34 cellular contexts compared by ENCODE assay signal in genomic region chr6:155648301-155648700, GRCh38.
"Had no signal": no experiment of that assay in that cellular context is flagged by ENCODE, and none has a peak within 500 bp of the region (broad histone marks: within the 10 kb centered on the region; RNA-seq: fewer than 3 reads in every experiment).

No MANE protein-coding gene starts in this region.

- H3K27me3 Mint-ChIP-seq: activated CD4-positive, alpha-beta T cell treated with anti-CD3 and anti-CD28 coated beads for 36 hours; activated CD4-positive, alpha-beta T cell treated with anti-CD3 and anti-CD28 coated beads, Interleukin-2, amount 10 ng/mL, durations not matched to agents 24 days and 14 days; activated CD8-positive, alpha-beta memory T cell treated with anti-CD3 and anti-CD28 coated beads, Interleukin-2, amount 10 ng/mL, durations not matched to agents 7 days and 5 days; activated naive CD8-positive, alpha-beta T cell treated with anti-CD3 and anti-CD28 coated beads, Interleukin-2, amount 10 ng/mL, durations not matched to agents 7 days and 5 days; brain had no signal

- ATAC-seq: activated CD4-positive, alpha-beta T cell treated with anti-CD3 and anti-CD28 coated beads for 36 hours; activated CD8-positive, alpha-beta memory T cell treated with anti-CD3 and anti-CD28 coated beads, Interleukin-2, amount 10 ng/mL, durations not matched to agents 7 days and 5 days; activated CD8-positive, alpha-beta T cell treated with anti-CD3 and anti-CD28 coated beads, Interleukin-2, amount 10 ng/mL, durations not matched to agents 7 days and 5 days; gastroesophageal sphincter; T-helper 17 cell had no signal

- FAIRE-seq: endometrium, endothelial cell of umbilical vein had no signal

- H3K27me3 ChIP-seq: ascending aorta, breast epithelium, cardiac muscle cell, colonic mucosa, esophagus squamous epithelium, gastroesophageal sphincter, heart right ventricle had no signal

- H3K4me3 ChIP-seq: ascending aorta, breast epithelium, cardiac muscle cell, colonic mucosa, esophagus squamous epithelium, gastroesophageal sphincter, heart right ventricle had no signal

- H3K36me3 ChIP-seq: ascending aorta, breast epithelium, cardiac muscle cell, colonic mucosa, esophagus squamous epithelium, gastroesophageal sphincter, heart right ventricle had no signal

- H3K4me3 Mint-ChIP-seq: activated CD4-positive, alpha-beta memory T cell treated with anti-CD3 and anti-CD28 coated beads for 36 hours; activated CD4-positive, alpha-beta T cell treated with anti-CD3 and anti-CD28 coated beads for 36 hours; activated CD4-positive, alpha-beta T cell treated with anti-CD3 and anti-CD28 coated beads, Interleukin-2, amount 10 ng/mL, durations not matched to agents 24 days and 14 days; activated CD8-positive, alpha-beta memory T cell treated with anti-CD3 and anti-CD28 coated beads, Interleukin-2, amount 10 ng/mL, durations not matched to agents 7 days and 5 days; activated CD8-positive, alpha-beta T cell treated with anti-CD3 and anti-CD28 coated beads, Interleukin-2, amount 10 ng/mL, durations not matched to agents 7 days and 5 days; activated naive CD4-positive, alpha-beta T cell treated with anti-CD3 and anti-CD28 coated beads for 36 hours; activated naive CD4-positive, alpha-beta T cell treated with anti-CD3 and anti-CD28 coated beads, Interleukin-2, amount 50 U/mL, for 24 hours; activated naive CD8-positive, alpha-beta T cell treated with anti-CD3 and anti-CD28 coated beads, Interleukin-2, amount 10 ng/mL, durations not matched to agents 7 days and 5 days; activated T-helper 1 cell treated with anti-CD3 and anti-CD28 coated beads, Interleukin-12 subunit alpha, Interleukin-12 subunit beta, Interleukin-2, Interleukin-4 antibody, amounts not matched to agents 30 ng/mL and 10 ng/mL and 1 ng/mL, durations not matched to agents 14 hours and 24 hours and 36 hours; brain; T-helper 17 cell; T-helper 2 cell treated with Interferon-gamma antibody and Interleukin-4, amounts not matched to agents 5 μg/mL and 100 μg/mL, for 36 hours had no signal

- DNase-seq: activated CD4-positive, alpha-beta memory T cell treated with anti-CD3 and anti-CD28 coated beads for 36 hours; activated CD4-positive, alpha-beta T cell treated with anti-CD3 and anti-CD28 coated beads for 36 hours; activated CD4-positive, alpha-beta T cell treated with anti-CD3 and anti-CD28 coated beads, Interleukin-2, amount 10 ng/mL, durations not matched to agents 24 days and 14 days; activated CD4-positive, CD25-positive, alpha-beta regulatory T cell; activated CD4-positive, CD25-positive, alpha-beta regulatory T cell treated with anti-CD3 and anti-CD28 coated beads, Interleukin-2, amount 50 U/mL, for 72 hours; activated CD8-positive, alpha-beta memory T cell treated with anti-CD3 and anti-CD28 coated beads, Interleukin-2, amount 10 ng/mL, durations not matched to agents 7 days and 5 days; activated CD8-positive, alpha-beta memory T cell treated with anti-CD3 and anti-CD28 coated beads, Interleukin-2, amount 50 U/mL, for 4 hours; activated CD8-positive, alpha-beta T cell treated with anti-CD3 and anti-CD28 coated beads, Interleukin-2, amount 10 ng/mL, durations not matched to agents 7 days and 5 days; activated effector memory CD4-positive, alpha-beta T cell treated with anti-CD3 and anti-CD28 coated beads, Interleukin-2, amount 50 U/mL, for 16 hours; activated naive CD4-positive, alpha-beta T cell treated with anti-CD3 and anti-CD28 coated beads for 36 hours; activated naive CD8-positive, alpha-beta T cell treated with anti-CD3 and anti-CD28 coated beads, Interleukin-2, amount 10 ng/mL, durations not matched to agents 7 days and 5 days; activated T-cell treated with anti-CD3 and anti-CD28 coated beads, Interleukin-2, amount 50 U/mL, for 1 hour; activated T-cell treated with anti-CD3 and anti-CD28 coated beads, Interleukin-2, amount 50 U/mL, for 48 hours; central memory CD4-positive, alpha-beta T cell; cerebellar nuclear complex; colonic mucosa; effector CD8-positive, alpha-beta T cell; esophagus squamous epithelium; foreskin melanocyte; heart right ventricle; T-helper 17 cell; T1000 had no signal

- H3K36me3 Mint-ChIP-seq: activated CD4-positive, alpha-beta memory T cell treated with anti-CD3 and anti-CD28 coated beads for 36 hours; activated CD8-positive, alpha-beta memory T cell treated with anti-CD3 and anti-CD28 coated beads, Interleukin-2, amount 10 ng/mL, durations not matched to agents 7 days and 5 days; activated naive CD4-positive, alpha-beta T cell treated with anti-CD3 and anti-CD28 coated beads, Interleukin-2, amount 50 U/mL, for 24 hours; activated naive CD8-positive, alpha-beta T cell treated with anti-CD3 and anti-CD28 coated beads, Interleukin-2, amount 10 ng/mL, durations not matched to agents 7 days and 5 days; brain had no signal

- H3K9me3 ChIP-seq: ascending aorta, breast epithelium, colonic mucosa, esophagus squamous epithelium, gastroesophageal sphincter had no signal

- H3K27ac Mint-ChIP-seq: activated CD4-positive, alpha-beta memory T cell treated with anti-CD3 and anti-CD28 coated beads for 36 hours; activated CD4-positive, alpha-beta T cell treated with anti-CD3 and anti-CD28 coated beads for 36 hours; activated CD4-positive, alpha-beta T cell treated with anti-CD3 and anti-CD28 coated beads, Interleukin-2, amount 10 ng/mL, durations not matched to agents 24 days and 14 days; activated CD8-positive, alpha-beta memory T cell treated with anti-CD3 and anti-CD28 coated beads, Interleukin-2, amount 10 ng/mL, durations not matched to agents 7 days and 5 days; activated CD8-positive, alpha-beta T cell treated with anti-CD3 and anti-CD28 coated beads, Interleukin-2, amount 10 ng/mL, durations not matched to agents 7 days and 5 days; activated naive CD4-positive, alpha-beta T cell treated with anti-CD3 and anti-CD28 coated beads for 36 hours; activated naive CD4-positive, alpha-beta T cell treated with anti-CD3 and anti-CD28 coated beads, Interleukin-2, amount 50 U/mL, for 24 hours; activated naive CD8-positive, alpha-beta T cell treated with anti-CD3 and anti-CD28 coated beads, Interleukin-2, amount 10 ng/mL, durations not matched to agents 7 days and 5 days; activated T-helper 1 cell treated with anti-CD3 and anti-CD28 coated beads, Interleukin-12 subunit alpha, Interleukin-12 subunit beta, Interleukin-2, Interleukin-4 antibody, amounts not matched to agents 30 ng/mL and 10 ng/mL and 1 ng/mL, durations not matched to agents 14 hours and 24 hours and 36 hours; activated T-helper 2 cell treated with anti-CD3 and anti-CD28 coated beads, Interferon-gamma antibody, Interleukin-2, Interleukin-4, amounts not matched to agents 10 μg/mL and 5 μg/mL and 100 μg/mL, durations not matched to agents 14 hours and 24 hours and 36 hours; T-helper 17 cell; T-helper 2 cell treated with Interferon-gamma antibody and Interleukin-4, amounts not matched to agents 5 μg/mL and 100 μg/mL, for 36 hours had no signal

- H3K4me1 Mint-ChIP-seq: activated CD4-positive, alpha-beta T cell treated with anti-CD3 and anti-CD28 coated beads, Interleukin-2, amount 10 ng/mL, durations not matched to agents 24 days and 14 days; activated CD8-positive, alpha-beta memory T cell treated with anti-CD3 and anti-CD28 coated beads, Interleukin-2, amount 10 ng/mL, durations not matched to agents 7 days and 5 days had no signal

- H3K27ac ChIP-seq: ascending aorta, cardiac muscle cell, colonic mucosa, epithelial cell of prostate, esophagus squamous epithelium, gastroesophageal sphincter had no signal

- H3K4me1 ChIP-seq: ascending aorta, colonic mucosa, gastroesophageal sphincter had no signal

- H3K9me3 Mint-ChIP-seq: activated CD4-positive, alpha-beta memory T cell treated with anti-CD3 and anti-CD28 coated beads for 36 hours; activated CD4-positive, alpha-beta T cell treated with anti-CD3 and anti-CD28 coated beads, Interleukin-2, amount 10 ng/mL, durations not matched to agents 24 days and 14 days; activated naive CD4-positive, alpha-beta T cell treated with anti-CD3 and anti-CD28 coated beads for 36 hours; activated naive CD4-positive, alpha-beta T cell treated with anti-CD3 and anti-CD28 coated beads, Interleukin-2, amount 50 U/mL, for 24 hours; activated T-helper 1 cell treated with anti-CD3 and anti-CD28 coated beads, Interleukin-12 subunit alpha, Interleukin-12 subunit beta, Interleukin-2, Interleukin-4 antibody, amounts not matched to agents 30 ng/mL and 10 ng/mL and 1 ng/mL, durations not matched to agents 14 hours and 24 hours and 36 hours; activated T-helper 2 cell treated with anti-CD3 and anti-CD28 coated beads, Interferon-gamma antibody, Interleukin-2, Interleukin-4, amounts not matched to agents 10 μg/mL and 5 μg/mL and 100 μg/mL, durations not matched to agents 14 hours and 24 hours and 36 hours; T-helper 2 cell treated with Interferon-gamma antibody and Interleukin-4, amounts not matched to agents 5 μg/mL and 100 μg/mL, for 36 hours had no signal
